1 cellular context compared by ENCODE assay signal in genomic region chr11:111540921-111541208, GRCh38.
TF ChIP-seq lines count a peak whose summit lies in the region.

No MANE protein-coding gene starts in this region.

TF ChIP-seq in A549, 52 proteins besides CTCF, POLR2A, EP300 and RAD21 (continued from another document):
- no peak for TF ChIP-seq SMC3 (IDR thresholded peaks at IDR 0.05)
TF ChIP-seq in A549: peak in this region for 0.
